Comparison of ENCODE assay signal across 21 cellular contexts in genomic region chr6:32146287-32146686, GRCh38. TPM values are rescaled to one million over a fixed set of nuclear protein-coding genes. Genes with fewer than 3 reads are reported as not detected.
DNase-seq lines count a peak whose midpoint lies in the region; FAIRE-seq and TF ChIP-seq lines count a peak whose summit lies in the region.
"Had no signal": no experiment of that assay in that cellular context is flagged by ENCODE, and none has a peak within 500 bp of the region (broad histone marks: within the 10 kb centered on the region; RNA-seq: fewer than 3 reads in every experiment).

No MANE protein-coding gene starts in this region.

- H2AFZ ChIP-seq in PC-9: peak overlapping the region; percentile 47

- H3K36me3 Mint-ChIP-seq in Caco-2 (ENCODE audit: insufficient read depth, unreplicated experiment) (peaks cover 10% of the 10 kb centered on the region), immature natural killer cell (peaks cover 0 to 7% (median 0%) of the 10 kb centered on the region in 3 donors)
- H3K36me3 Mint-ChIP-seq: CD8-positive, alpha-beta T cell had no signal

- POLR2A ChIA-PET in Caco-2 (lab: Charles Lee) (no interaction called here), PC-9 (lab: Charles Lee; ENCODE audit: unreplicated experiment) (interaction anchor here (0.5 to 0.6 kb wide), 2 partner anchors 8 to 12 kb away, joined by 4 to 6 read pairs; no protein-coding TSS in a partner anchor)

- peak overlapping the region; percentile 48 for H3K4me2 ChIP-seq in PC-9

- no peaks in the 10 kb centered on the region for H4K20me1 ChIP-seq in PC-9 (ENCODE audit: insufficient read depth)

- H3K27me3 ChIP-seq in Caco-2 (replicated peaks; ENCODE audit: control insufficient read depth, insufficient read depth, low read length): no peaks in the 10 kb centered on the region
- no peaks in the 10 kb centered on the region for H3K27me3 ChIP-seq in PC-9 (ENCODE audit: insufficient read depth, low read depth)
- H3K27me3 ChIP-seq: sigmoid colon, vagina had no signal

- no peaks in the 10 kb centered on the region for H3K36me3 ChIP-seq in Caco-2 (ENCODE audit: control insufficient read depth, insufficient read depth, low read length)
- H3K36me3 ChIP-seq in PC-9 (ENCODE audit: low read depth): no peaks in the 10 kb centered on the region

- no peak overlapping the region for H3K4me3 ChIP-seq in Caco-2 (ENCODE audit: low read depth, low read length)
- H3K4me3 ChIP-seq in PC-9: peak overlapping the region; percentile 11; the same call in 1 of the 2 replicates
- H3K4me3 ChIP-seq: coronary artery, sigmoid colon, vagina had no signal

- H3K4me1 Mint-ChIP-seq in Caco-2 (ENCODE audit: low read depth, unreplicated experiment) (peaks cover 34% of the 10 kb centered on the region), immature natural killer cell (peaks cover 30 to 41% of the 10 kb centered on the region in 2 donors)

- H3K79me2 ChIP-seq in PC-9 (ENCODE audit: low read depth): no peaks in the 10 kb centered on the region

- intact Hi-C loops in Caco-2 (cut with micrococcal nuclease; ENCODE audit: unreplicated experiment): no loop called here
- intact Hi-C loops in PC-9 (cut with micrococcal nuclease; ENCODE audit: unreplicated experiment): no loop called here

- H3K27ac ChIP-seq in PC-9: peak overlapping the region; percentile 82
- H3K27ac ChIP-seq: coronary artery, sigmoid colon, vagina had no signal

- H3K4me1 ChIP-seq in Caco-2 (peaks cover 58% of the 10 kb centered on the region), PC-9 (replicated peaks; ENCODE audit: insufficient read depth) (peaks cover 32% of the 10 kb centered on the region)

- no peaks in the 10 kb centered on the region for H3K9me2 ChIP-seq in PC-9 (ENCODE audit: insufficient read depth)

- DNase-seq in Caco-2 (no peak), PC-9 (no peak), immature natural killer cell (no peak), C1 segment of cervical spinal cord (lab: John Stamatoyannopoulos, UW) (no peak), GM19239 (ENCODE audit: insufficient read length, low spot score) (no peak), cerebellar cortex (ENCODE audit: low spot score) (no peak)
- DNase-seq: activated gamma-delta T cell treated with Interleukin-2 at 50 U/mL for 16 hours; anterior cingulate cortex; CD8-positive, alpha-beta T cell; mesenchymal stem cell; MV-4-11; NCI-H2081; NCI-H526; PC-3; sigmoid colon; stimulated activated CD4-positive, alpha-beta T cell treated with anti-CD3 and anti-CD28 coated beads, Interleukin-2, amount 100 ng/mL, for 24 hours; T-helper 9 cell had no signal

- no TSS peak for BruUV-seq in Caco-2 (replicated peaks; lab: Mats Ljungman, UMichigan)
- BruUV-seq in PC-9 (replicated peaks; lab: Mats Ljungman, UMichigan): no TSS peak

- peak overlapping the region; percentile 61 for H3K4me3 Mint-ChIP-seq in Caco-2 (ENCODE audit: unreplicated experiment)
- peak overlapping the region in 4 of 5 donors; percentile 2 to 61 (median 32) for H3K4me3 Mint-ChIP-seq in immature natural killer cell
- H3K4me3 Mint-ChIP-seq: CD8-positive, alpha-beta T cell had no signal

- TF ChIP-seq CTCF in Caco-2 (IDR thresholded peaks at IDR 0.05; ENCODE audit: insufficient read depth in 1 of 2, low read depth in 1 of 2, low read length in 1 of 2, severe bottlenecking in 1 of 2, unreplicated experiment in 1 of 2): no peak
- TF ChIP-seq CTCF in PC-9 (conservative IDR thresholded peaks at IDR 0.05): no peak

- no peaks in the 10 kb centered on the region for H3K9me3 Mint-ChIP-seq in Caco-2 (ENCODE audit: unreplicated experiment)
- peaks cover 0 to 6% (median 2%) of the 10 kb centered on the region in 6 donors for H3K9me3 Mint-ChIP-seq in immature natural killer cell
- H3K9me3 Mint-ChIP-seq: CD8-positive, alpha-beta T cell had no signal

- CTCF ChIA-PET in Caco-2 (lab: Charles Lee) (no interaction called here), PC-9 (lab: Charles Lee) (no interaction called here)

- H3K27me3 Mint-ChIP-seq in Caco-2 (ENCODE audit: insufficient read depth, unreplicated experiment) (no peaks in the 10 kb centered on the region), immature natural killer cell (ENCODE audit: low read depth in 3 of 3) (peaks cover 7 to 23% (median 12%) of the 10 kb centered on the region in 3 donors)

- H3K9me3 ChIP-seq in Caco-2: no peaks in the 10 kb centered on the region
- no peaks in the 10 kb centered on the region for H3K9me3 ChIP-seq in PC-9 (ENCODE audit: insufficient read depth, low read depth)
- H3K9me3 ChIP-seq: sigmoid colon, vagina had no signal

- FAIRE-seq in GM19239 (lab: Jason Lieb, UNC): no peak

- peaks cover 32% of the 10 kb centered on the region; the same call in 1 of the 2 replicates for H3F3A ChIP-seq in PC-9 (ENCODE audit: insufficient read depth, low read depth)

- H3K27ac Mint-ChIP-seq in Caco-2 (ENCODE audit: unreplicated experiment) (peak overlapping the region; percentile 81), immature natural killer cell (peak overlapping the region in 3 of 6 donors; percentile 9 to 32 (median 13))
- H3K27ac Mint-ChIP-seq: CD8-positive, alpha-beta T cell had no signal

RNA-seq across cellular contexts. Expression of gene PRRT1, which starts 5.5 kb away (rescaled TPM):
- total RNA-seq in Caco-2 (2022) (2.0 and 3.6 TPM in 2 replicates), PC-9 (2021) (12.6 and 15.9 TPM in 2 replicates)
- not detected for polyA plus RNA-seq in immature natural killer cell
- total RNA-seq: Daoy, epithelial cell of proximal tubule, PC-3 had no signal

RNA-seq across cellular contexts. Expression of gene PPT2, which starts 7.7 kb away (rescaled TPM):
- total RNA-seq in Caco-2 (2022) (80.8 and 92.5 TPM in 2 replicates), PC-9 (2021) (38.2 and 42.5 TPM in 2 replicates)
- 10 to 100 TPM; 13.1 to 17.0 (median 16.0) TPM for polyA plus RNA-seq in immature natural killer cell

RNA-seq across cellular contexts. Expression of gene FKBPL, which starts 16.2 kb away (rescaled TPM):
- 8.9 and 9.1 TPM in 2 replicates for total RNA-seq in Caco-2 (2022)
- 11.6 and 12.6 TPM in 2 replicates for total RNA-seq in PC-9 (2021)
- polyA plus RNA-seq in immature natural killer cell: 1 to 10 TPM; 2.9 to 3.5 (median 3.2) TPM

RNA-seq across cellular contexts. Expression of gene EGFL8, which starts 18.1 kb away (rescaled TPM):
- total RNA-seq in Caco-2 (2022): 44.6 and 45.0 TPM in 2 replicates
- 23.3 and 26.0 TPM in 2 replicates for total RNA-seq in PC-9 (2021)
- not detected for polyA plus RNA-seq in immature natural killer cell

RNA-seq across cellular contexts. Expression of gene ATF6B, which starts 18.2 kb away (rescaled TPM):
- total RNA-seq in Caco-2 (2022) (61.5 and 64.9 TPM in 2 replicates), PC-9 (2021) (87.2 and 102 TPM in 2 replicates)
- 10 to 100 TPM; 19.1 to 39.6 (median 20.7) TPM for polyA plus RNA-seq in immature natural killer cell
